Comparison of ENCODE assay signal across 1 cellular context in the genomic region with DNA sequence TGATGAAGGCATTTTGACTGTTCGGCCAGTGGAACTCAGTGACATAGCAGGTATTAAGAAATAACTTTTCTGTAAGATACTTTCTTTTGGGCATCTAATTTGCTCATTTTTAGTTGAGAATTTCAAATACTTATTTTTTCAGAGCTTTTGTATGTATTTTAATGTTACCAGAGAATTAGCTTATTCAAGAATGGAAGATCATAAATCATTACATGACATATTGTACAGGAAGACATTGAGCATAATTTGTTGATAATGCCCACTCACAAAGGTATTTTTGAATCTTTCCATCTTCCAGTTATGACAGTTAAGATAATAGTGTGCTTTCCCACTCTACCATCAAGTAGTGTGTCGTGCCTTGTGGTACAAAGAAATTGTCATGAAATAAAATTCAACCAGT.
TF ChIP-seq lines count a peak whose summit lies in the region.

No MANE protein-coding gene starts in this region.

TF ChIP-seq in K562, 482 proteins besides CTCF, POLR2A, EP300 and RAD21 (continued from another document):
- TF ChIP-seq, protein P1, sequence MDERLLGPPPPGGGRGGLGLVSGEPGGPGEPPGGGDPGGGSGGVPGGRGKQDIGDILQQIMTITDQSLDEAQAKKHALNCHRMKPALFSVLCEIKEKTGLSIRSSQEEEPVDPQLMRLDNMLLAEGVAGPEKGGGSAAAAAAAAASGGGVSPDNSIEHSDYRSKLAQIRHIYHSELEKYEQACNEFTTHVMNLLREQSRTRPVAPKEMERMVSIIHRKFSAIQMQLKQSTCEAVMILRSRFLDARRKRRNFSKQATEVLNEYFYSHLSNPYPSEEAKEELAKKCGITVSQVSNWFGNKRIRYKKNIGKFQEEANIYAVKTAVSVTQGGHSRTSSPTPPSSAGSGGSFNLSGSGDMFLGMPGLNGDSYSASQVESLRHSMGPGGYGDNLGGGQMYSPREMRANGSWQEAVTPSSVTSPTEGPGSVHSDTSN (CRISPR knock-in tag; IDR thresholded peaks at IDR 0.05; ENCODE audit: low read depth) = no peak
- TF ChIP-seq, protein P1 (tag; conservative IDR thresholded peaks at IDR 0.05; ENCODE audit: low read depth) = peak; percentile 44; the same call in 1 of the 2 replicates
- TF ChIP-seq NFIX (CRISPR knock-in tag; IDR thresholded peaks at IDR 0.05; ENCODE audit: low read depth) (no peak), ADNP (tag; IDR thresholded peaks at IDR 0.05) (no peak)
- TF ChIP-seq, protein P2, sequence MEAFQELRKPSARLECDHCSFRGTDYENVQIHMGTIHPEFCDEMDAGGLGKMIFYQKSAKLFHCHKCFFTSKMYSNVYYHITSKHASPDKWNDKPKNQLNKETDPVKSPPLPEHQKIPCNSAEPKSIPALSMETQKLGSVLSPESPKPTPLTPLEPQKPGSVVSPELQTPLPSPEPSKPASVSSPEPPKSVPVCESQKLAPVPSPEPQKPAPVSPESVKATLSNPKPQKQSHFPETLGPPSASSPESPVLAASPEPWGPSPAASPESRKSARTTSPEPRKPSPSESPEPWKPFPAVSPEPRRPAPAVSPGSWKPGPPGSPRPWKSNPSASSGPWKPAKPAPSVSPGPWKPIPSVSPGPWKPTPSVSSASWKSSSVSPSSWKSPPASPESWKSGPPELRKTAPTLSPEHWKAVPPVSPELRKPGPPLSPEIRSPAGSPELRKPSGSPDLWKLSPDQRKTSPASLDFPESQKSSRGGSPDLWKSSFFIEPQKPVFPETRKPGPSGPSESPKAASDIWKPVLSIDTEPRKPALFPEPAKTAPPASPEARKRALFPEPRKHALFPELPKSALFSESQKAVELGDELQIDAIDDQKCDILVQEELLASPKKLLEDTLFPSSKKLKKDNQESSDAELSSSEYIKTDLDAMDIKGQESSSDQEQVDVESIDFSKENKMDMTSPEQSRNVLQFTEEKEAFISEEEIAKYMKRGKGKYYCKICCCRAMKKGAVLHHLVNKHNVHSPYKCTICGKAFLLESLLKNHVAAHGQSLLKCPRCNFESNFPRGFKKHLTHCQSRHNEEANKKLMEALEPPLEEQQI (IDR thresholded peaks at IDR 0.05) = no peak
